ENCODE assay signal across 1 cellular context in the genomic region with DNA sequence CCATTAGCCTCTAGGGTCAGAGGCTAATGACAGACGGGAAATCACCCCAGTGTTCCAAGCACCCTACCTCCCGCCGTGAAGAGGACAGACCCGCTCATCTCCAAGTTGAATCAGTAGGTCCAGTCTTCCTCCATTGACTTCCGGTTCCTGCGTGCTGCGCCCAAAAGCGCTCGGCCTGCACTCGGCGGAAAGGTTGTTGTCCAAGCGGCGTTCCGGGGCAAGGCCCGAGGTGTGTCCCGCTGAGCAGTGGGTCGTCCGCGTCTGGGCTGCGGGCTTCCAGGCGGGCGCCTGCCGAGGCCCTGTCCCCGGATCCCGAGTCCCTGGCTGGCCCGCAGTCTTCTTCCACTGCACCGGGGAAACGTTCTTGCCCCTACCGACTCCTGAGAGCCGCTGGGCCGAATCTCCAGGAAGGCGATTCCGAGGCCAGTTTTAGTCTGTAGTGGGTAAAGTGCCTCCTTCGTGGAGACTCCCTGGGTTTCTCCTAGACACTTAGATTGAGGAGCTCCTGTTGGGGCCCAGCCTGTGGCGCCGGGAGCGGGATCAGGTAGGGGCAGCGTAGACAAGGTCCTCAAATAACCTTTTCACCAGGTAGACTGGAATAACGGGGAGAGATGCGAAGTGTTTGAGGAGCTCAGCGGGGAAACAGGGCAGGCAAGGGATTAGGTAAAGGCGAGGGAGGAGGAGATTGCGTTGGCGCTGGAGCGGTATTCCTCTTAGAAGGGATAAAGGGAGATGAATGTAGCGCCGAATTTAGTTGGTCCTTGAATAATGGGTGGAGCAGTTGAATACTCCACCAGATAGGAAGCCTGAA.
TF ChIP-seq lines count a peak whose summit lies in the region.

A gene with protein sequence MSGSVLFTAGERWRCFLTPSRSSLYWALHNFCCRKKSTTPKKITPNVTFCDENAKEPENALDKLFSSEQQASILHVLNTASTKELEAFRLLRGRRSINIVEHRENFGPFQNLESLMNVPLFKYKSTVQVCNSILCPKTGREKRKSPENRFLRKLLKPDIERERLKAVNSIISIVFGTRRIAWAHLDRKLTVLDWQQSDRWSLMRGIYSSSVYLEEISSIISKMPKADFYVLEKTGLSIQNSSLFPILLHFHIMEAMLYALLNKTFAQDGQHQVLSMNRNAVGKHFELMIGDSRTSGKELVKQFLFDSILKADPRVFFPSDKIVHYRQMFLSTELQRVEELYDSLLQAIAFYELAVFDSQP (minus strand): TSS at position 138 of the 811 bp plus-strand sequence. CDS start 40 bp downstream, at position 98.

TF ChIP-seq in HepG2, 621 proteins besides CTCF, POLR2A, EP300 and RAD21 (continued from another document and continues in another):
- TF ChIP-seq, protein P1, sequence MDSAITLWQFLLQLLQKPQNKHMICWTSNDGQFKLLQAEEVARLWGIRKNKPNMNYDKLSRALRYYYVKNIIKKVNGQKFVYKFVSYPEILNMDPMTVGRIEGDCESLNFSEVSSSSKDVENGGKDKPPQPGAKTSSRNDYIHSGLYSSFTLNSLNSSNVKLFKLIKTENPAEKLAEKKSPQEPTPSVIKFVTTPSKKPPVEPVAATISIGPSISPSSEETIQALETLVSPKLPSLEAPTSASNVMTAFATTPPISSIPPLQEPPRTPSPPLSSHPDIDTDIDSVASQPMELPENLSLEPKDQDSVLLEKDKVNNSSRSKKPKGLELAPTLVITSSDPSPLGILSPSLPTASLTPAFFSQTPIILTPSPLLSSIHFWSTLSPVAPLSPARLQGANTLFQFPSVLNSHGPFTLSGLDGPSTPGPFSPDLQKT (CRISPR knock-in tag; IDR thresholded peaks at IDR 0.05; ENCODE audit: borderline replicate concordance), result peak; percentile 76; the same call in 1 of the 2 replicates
- TF ChIP-seq ZNF253 (CRISPR knock-in tag; IDR thresholded peaks at IDR 0.05; ENCODE audit: borderline replicate concordance) (no peak), HCFC1 (IDR thresholded peaks at IDR 0.05; ENCODE audit: low read depth, low read length) (peak; percentile 72), ZNF83 (CRISPR knock-in tag; IDR thresholded peaks at IDR 0.05; ENCODE audit: borderline replicate concordance) (peak; percentile 77), CBX5 (CRISPR knock-in tag; IDR thresholded peaks at IDR 0.05; ENCODE audit: borderline replicate concordance) (peak; percentile 99), HOXD1 (CRISPR knock-in tag; IDR thresholded peaks at IDR 0.05) (peak; percentile 95; the same call in 1 of the 2 replicates), ZNF790 (CRISPR knock-in tag; IDR thresholded peaks at IDR 0.05; ENCODE audit: borderline replicate concordance) (peak; percentile 94), POLR2AphosphoS2 (IDR thresholded peaks at IDR 0.05; ENCODE audit: low read depth, low read length) (no peak), ZNF552 (CRISPR knock-in tag; IDR thresholded peaks at IDR 0.05; ENCODE audit: borderline replicate concordance) (0 out of 2 replicates have a peak, but pooled peaks have one; percentile 32), RFX3 (CRISPR knock-in tag; IDR thresholded peaks at IDR 0.05) (no peak), REL (CRISPR knock-in tag; conservative IDR thresholded peaks at IDR 0.05) (peak; percentile 90), RXRA (CRISPR knock-in tag; IDR thresholded peaks at IDR 0.05) (peak; percentile 80), ZNF605 (CRISPR knock-in tag; IDR thresholded peaks at IDR 0.05) (peak; percentile 96), NCOR1 (IDR thresholded peaks at IDR 0.05; ENCODE audit: borderline replicate concordance, low read length) (no peak), ZNF260 (CRISPR knock-in tag; IDR thresholded peaks at IDR 0.05; ENCODE audit: borderline replicate concordance, low read depth) (no peak), ZSCAN30 (CRISPR knock-in tag; IDR thresholded peaks at IDR 0.05) (0 out of 2 replicates have a peak, but pooled peaks have one; percentile 76), GLI4 (CRISPR knock-in tag; IDR thresholded peaks at IDR 0.05; ENCODE audit: borderline replicate concordance) (no peak), ZNF75D (CRISPR knock-in tag; IDR thresholded peaks at IDR 0.05; ENCODE audit: borderline replicate concordance) (0 out of 2 replicates have a peak, but pooled peaks have one; percentile 53), PAX8 (CRISPR knock-in tag; IDR thresholded peaks at IDR 0.05; ENCODE audit: borderline replicate concordance) (peak; percentile 89; the same call in 1 of the 2 replicates), SALL2 (CRISPR knock-in tag; IDR thresholded peaks at IDR 0.05) (peak; percentile 97), ZNF326 (CRISPR knock-in tag; IDR thresholded peaks at IDR 0.05; ENCODE audit: borderline replicate concordance) (no peak), CCDC6 (CRISPR knock-in tag; IDR thresholded peaks at IDR 0.05) (peak; percentile 21; the same call in 1 of the 2 replicates), ARNT2 (CRISPR knock-in tag; IDR thresholded peaks at IDR 0.05; ENCODE audit: low read depth) (peak; percentile 90), KMT2B (CRISPR knock-in tag; IDR thresholded peaks at IDR 0.05) (peak; percentile 97), ZNF337 (CRISPR knock-in tag; IDR thresholded peaks at IDR 0.05; ENCODE audit: borderline replicate concordance, low read depth) (peak; percentile 76; the same call in 1 of the 2 replicates), FOXM1 (CRISPR knock-in tag; IDR thresholded peaks at IDR 0.05) (peak; percentile 18; the same call in 1 of the 2 replicates), ZNF549 (CRISPR knock-in tag; IDR thresholded peaks at IDR 0.05) (peak; percentile 60; the same call in 1 of the 2 replicates), DMAP1 (CRISPR knock-in tag; IDR thresholded peaks at IDR 0.05) (peak; percentile 88), ZNF263 (CRISPR knock-in tag; IDR thresholded peaks at IDR 0.05) (peak; percentile 58), ZNF296 (CRISPR knock-in tag; conservative IDR thresholded peaks at IDR 0.05) (no peak), ZEB1 (IDR thresholded peaks at IDR 0.05; ENCODE audit: insufficient replicate concordance, low read depth) (peak; percentile 63), SIN3A (IDR thresholded peaks at IDR 0.05; ENCODE audit: borderline replicate concordance, low read depth, low read length) (peak; percentile 81; the same call in 1 of the 2 replicates), ZNF510 (CRISPR knock-in tag; IDR thresholded peaks at IDR 0.05; ENCODE audit: low read depth) (0 out of 2 replicates have a peak, but pooled peaks have one; percentile 37), STAT5B (CRISPR knock-in tag; IDR thresholded peaks at IDR 0.05) (peak; percentile 91), ZNF713 (CRISPR knock-in tag; IDR thresholded peaks at IDR 0.05) (no peak), ZNF264 (CRISPR knock-in tag; IDR thresholded peaks at IDR 0.05) (peak; percentile 83), ZNF335 (CRISPR knock-in tag; IDR thresholded peaks at IDR 0.05) (no peak)
- TF ChIP-seq, protein P2, sequence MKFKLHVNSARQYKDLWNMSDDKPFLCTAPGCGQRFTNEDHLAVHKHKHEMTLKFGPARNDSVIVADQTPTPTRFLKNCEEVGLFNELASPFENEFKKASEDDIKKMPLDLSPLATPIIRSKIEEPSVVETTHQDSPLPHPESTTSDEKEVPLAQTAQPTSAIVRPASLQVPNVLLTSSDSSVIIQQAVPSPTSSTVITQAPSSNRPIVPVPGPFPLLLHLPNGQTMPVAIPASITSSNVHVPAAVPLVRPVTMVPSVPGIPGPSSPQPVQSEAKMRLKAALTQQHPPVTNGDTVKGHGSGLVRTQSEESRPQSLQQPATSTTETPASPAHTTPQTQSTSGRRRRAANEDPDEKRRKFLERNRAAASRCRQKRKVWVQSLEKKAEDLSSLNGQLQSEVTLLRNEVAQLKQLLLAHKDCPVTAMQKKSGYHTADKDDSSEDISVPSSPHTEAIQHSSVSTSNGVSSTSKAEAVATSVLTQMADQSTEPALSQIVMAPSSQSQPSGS (CRISPR knock-in tag; IDR thresholded peaks at IDR 0.05), result peak; percentile 89
- TF ChIP-seq, protein P3, sequence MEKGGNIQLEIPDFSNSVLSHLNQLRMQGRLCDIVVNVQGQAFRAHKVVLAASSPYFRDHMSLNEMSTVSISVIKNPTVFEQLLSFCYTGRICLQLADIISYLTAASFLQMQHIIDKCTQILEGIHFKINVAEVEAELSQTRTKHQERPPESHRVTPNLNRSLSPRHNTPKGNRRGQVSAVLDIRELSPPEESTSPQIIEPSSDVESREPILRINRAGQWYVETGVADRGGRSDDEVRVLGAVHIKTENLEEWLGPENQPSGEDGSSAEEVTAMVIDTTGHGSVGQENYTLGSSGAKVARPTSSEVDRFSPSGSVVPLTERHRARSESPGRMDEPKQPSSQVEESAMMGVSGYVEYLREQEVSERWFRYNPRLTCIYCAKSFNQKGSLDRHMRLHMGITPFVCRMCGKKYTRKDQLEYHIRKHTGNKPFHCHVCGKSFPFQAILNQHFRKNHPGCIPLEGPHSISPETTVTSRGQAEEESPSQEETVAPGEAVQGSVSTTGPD (CRISPR knock-in tag; IDR thresholded peaks at IDR 0.05), result no peak
- TF ChIP-seq, protein P4, sequence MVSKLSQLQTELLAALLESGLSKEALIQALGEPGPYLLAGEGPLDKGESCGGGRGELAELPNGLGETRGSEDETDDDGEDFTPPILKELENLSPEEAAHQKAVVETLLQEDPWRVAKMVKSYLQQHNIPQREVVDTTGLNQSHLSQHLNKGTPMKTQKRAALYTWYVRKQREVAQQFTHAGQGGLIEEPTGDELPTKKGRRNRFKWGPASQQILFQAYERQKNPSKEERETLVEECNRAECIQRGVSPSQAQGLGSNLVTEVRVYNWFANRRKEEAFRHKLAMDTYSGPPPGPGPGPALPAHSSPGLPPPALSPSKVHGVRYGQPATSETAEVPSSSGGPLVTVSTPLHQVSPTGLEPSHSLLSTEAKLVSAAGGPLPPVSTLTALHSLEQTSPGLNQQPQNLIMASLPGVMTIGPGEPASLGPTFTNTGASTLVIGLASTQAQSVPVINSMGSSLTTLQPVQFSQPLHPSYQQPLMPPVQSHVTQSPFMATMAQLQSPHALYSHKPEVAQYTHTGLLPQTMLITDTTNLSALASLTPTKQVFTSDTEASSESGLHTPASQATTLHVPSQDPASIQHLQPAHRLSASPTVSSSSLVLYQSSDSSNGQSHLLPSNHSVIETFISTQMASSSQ (IDR thresholded peaks at IDR 0.05; ENCODE audit: low read depth), result no peak; the same call in 1 of the 2 replicates
- TF ChIP-seq, protein P4 (CRISPR knock-in tag; IDR thresholded peaks at IDR 0.05; ENCODE audit: borderline replicate concordance), result peak; percentile 77; the same call in 1 of the 2 replicates
- TF ChIP-seq, protein P5, sequence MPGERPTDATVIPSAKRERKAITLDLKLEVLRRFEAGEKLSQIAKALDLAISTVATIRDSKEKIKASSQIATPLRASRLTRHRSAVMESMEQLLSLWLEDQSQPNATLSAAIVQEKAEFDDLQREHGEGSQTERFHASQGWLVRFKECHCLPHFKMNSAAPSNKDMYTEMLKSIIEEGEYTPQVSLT (CRISPR knock-in tag; IDR thresholded peaks at IDR 0.05; ENCODE audit: borderline replicate concordance, low read depth), result no peak
- TF ChIP-seq, protein P6, sequence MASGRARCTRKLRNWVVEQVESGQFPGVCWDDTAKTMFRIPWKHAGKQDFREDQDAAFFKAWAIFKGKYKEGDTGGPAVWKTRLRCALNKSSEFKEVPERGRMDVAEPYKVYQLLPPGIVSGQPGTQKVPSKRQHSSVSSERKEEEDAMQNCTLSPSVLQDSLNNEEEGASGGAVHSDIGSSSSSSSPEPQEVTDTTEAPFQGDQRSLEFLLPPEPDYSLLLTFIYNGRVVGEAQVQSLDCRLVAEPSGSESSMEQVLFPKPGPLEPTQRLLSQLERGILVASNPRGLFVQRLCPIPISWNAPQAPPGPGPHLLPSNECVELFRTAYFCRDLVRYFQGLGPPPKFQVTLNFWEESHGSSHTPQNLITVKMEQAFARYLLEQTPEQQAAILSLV (CRISPR knock-in tag; IDR thresholded peaks at IDR 0.05; ENCODE audit: borderline replicate concordance), result peak; percentile 97
- TF ChIP-seq, protein P7, sequence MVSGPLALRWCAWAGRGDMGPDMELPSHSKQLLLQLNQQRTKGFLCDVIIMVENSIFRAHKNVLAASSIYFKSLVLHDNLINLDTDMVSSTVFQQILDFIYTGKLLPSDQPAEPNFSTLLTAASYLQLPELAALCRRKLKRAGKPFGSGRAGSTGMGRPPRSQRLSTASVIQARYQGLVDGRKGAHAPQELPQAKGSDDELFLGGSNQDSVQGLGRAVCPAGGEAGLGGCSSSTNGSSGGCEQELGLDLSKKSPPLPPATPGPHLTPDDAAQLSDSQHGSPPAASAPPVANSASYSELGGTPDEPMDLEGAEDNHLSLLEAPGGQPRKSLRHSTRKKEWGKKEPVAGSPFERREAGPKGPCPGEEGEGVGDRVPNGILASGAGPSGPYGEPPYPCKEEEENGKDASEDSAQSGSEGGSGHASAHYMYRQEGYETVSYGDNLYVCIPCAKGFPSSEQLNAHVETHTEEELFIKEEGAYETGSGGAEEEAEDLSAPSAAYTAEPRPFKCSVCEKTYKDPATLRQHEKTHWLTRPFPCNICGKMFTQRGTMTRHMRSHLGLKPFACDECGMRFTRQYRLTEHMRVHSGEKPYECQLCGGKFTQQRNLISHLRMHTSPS (CRISPR knock-in tag; IDR thresholded peaks at IDR 0.05; ENCODE audit: low read depth), result peak; percentile 50
- TF ChIP-seq, protein P8, sequence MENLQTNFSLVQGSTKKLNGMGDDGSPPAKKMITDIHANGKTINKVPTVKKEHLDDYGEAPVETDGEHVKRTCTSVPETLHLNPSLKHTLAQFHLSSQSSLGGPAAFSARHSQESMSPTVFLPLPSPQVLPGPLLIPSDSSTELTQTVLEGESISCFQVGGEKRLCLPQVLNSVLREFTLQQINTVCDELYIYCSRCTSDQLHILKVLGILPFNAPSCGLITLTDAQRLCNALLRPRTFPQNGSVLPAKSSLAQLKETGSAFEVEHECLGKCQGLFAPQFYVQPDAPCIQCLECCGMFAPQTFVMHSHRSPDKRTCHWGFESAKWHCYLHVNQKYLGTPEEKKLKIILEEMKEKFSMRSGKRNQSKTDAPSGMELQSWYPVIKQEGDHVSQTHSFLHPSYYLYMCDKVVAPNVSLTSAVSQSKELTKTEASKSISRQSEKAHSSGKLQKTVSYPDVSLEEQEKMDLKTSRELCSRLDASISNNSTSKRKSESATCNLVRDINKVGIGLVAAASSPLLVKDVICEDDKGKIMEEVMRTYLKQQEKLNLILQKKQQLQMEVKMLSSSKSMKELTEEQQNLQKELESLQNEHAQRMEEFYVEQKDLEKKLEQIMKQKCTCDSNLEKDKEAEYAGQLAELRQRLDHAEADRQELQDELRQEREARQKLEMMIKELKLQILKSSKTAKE (CRISPR knock-in tag; IDR thresholded peaks at IDR 0.05; ENCODE audit: borderline replicate concordance), result peak; percentile 80
